In the genomic region with DNA sequence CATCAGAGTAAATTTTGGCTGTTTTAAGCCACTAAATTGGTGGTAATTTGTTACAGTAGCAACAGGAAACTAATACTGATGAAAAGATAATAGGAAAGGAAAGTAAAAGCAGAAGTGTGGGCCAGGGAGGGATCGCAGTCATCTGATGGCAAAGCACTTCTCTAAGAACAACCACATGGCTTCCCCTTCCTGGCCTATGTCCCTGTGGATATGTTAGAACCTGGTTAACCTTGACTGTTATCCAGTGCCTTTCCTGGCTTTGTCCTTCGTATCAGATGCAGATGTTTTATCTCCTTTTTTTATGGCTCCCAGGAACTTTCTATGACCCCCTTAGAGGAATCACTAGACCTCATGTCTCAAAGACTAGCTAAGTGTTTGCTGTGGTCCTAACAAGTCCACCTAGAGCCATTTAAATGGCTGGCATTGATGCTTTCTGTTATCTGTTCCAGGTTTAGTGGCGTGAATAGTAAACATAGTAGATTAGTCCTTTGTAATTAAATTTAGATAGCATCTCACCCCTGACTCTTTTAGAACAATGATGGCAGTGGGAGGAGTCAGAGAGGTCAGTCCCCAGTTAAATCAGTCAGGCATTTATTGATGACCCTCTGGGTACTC, we compare ENCODE assay signal across 1 cellular context.
TF ChIP-seq lines count a peak whose summit lies in the region.

No MANE protein-coding gene starts in this region.

TF ChIP-seq in HepG2, 621 proteins besides CTCF, POLR2A, EP300 and RAD21 (continued from another document):
- TF ChIP-seq ZFY (CRISPR knock-in tag; IDR thresholded peaks at IDR 0.05) = no peak
- TF ChIP-seq, protein P1, sequence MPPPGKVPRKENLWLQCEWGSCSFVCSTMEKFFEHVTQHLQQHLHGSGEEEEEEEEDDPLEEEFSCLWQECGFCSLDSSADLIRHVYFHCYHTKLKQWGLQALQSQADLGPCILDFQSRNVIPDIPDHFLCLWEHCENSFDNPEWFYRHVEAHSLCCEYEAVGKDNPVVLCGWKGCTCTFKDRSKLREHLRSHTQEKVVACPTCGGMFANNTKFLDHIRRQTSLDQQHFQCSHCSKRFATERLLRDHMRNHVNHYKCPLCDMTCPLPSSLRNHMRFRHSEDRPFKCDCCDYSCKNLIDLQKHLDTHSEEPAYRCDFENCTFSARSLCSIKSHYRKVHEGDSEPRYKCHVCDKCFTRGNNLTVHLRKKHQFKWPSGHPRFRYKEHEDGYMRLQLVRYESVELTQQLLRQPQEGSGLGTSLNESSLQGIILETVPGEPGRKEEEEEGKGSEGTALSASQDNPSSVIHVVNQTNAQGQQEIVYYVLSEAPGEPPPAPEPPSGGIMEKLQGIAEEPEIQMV (CRISPR knock-in tag; IDR thresholded peaks at IDR 0.05; ENCODE audit: low read depth) = no peak
- TF ChIP-seq GATA4 (IDR thresholded peaks at IDR 0.05; ENCODE audit: borderline replicate concordance, low read depth) = no peak
- no peak for TF ChIP-seq TBX2 (CRISPR knock-in tag; IDR thresholded peaks at IDR 0.05; ENCODE audit: borderline replicate concordance)
- TF ChIP-seq, protein P2, sequence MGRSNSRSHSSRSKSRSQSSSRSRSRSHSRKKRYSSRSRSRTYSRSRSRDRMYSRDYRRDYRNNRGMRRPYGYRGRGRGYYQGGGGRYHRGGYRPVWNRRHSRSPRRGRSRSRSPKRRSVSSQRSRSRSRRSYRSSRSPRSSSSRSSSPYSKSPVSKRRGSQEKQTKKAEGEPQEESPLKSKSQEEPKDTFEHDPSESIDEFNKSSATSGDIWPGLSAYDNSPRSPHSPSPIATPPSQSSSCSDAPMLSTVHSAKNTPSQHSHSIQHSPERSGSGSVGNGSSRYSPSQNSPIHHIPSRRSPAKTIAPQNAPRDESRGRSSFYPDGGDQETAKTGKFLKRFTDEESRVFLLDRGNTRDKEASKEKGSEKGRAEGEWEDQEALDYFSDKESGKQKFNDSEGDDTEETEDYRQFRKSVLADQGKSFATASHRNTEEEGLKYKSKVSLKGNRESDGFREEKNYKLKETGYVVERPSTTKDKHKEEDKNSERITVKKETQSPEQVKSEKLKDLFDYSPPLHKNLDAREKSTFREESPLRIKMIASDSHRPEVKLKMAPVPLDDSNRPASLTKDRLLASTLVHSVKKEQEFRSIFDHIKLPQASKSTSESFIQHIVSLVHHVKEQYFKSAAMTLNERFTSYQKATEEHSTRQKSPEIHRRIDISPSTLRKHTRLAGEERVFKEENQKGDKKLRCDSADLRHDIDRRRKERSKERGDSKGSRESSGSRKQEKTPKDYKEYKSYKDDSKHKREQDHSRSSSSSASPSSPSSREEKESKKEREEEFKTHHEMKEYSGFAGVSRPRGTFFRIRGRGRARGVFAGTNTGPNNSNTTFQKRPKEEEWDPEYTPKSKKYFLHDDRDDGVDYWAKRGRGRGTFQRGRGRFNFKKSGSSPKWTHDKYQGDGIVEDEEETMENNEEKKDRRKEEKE (IDR thresholded peaks at IDR 0.05) = no peak
- no peak for TF ChIP-seq THYN1 (CRISPR knock-in tag; IDR thresholded peaks at IDR 0.05; ENCODE audit: borderline replicate concordance, low read depth)
- TF ChIP-seq, protein P3, sequence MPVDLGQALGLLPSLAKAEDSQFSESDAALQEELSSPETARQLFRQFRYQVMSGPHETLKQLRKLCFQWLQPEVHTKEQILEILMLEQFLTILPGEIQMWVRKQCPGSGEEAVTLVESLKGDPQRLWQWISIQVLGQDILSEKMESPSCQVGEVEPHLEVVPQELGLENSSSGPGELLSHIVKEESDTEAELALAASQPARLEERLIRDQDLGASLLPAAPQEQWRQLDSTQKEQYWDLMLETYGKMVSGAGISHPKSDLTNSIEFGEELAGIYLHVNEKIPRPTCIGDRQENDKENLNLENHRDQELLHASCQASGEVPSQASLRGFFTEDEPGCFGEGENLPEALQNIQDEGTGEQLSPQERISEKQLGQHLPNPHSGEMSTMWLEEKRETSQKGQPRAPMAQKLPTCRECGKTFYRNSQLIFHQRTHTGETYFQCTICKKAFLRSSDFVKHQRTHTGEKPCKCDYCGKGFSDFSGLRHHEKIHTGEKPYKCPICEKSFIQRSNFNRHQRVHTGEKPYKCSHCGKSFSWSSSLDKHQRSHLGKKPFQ (CRISPR knock-in tag; IDR thresholded peaks at IDR 0.05; ENCODE audit: insufficient replicate concordance) = no peak
- no peak for TF ChIP-seq PHF8 (CRISPR knock-in tag; IDR thresholded peaks at IDR 0.05)
- no peak for TF ChIP-seq SYNCRIP (IDR thresholded peaks at IDR 0.05; ENCODE audit: insufficient read depth, low read depth, low read length)
